ENCODE assay signal across 13 cellular contexts in the genomic region with DNA sequence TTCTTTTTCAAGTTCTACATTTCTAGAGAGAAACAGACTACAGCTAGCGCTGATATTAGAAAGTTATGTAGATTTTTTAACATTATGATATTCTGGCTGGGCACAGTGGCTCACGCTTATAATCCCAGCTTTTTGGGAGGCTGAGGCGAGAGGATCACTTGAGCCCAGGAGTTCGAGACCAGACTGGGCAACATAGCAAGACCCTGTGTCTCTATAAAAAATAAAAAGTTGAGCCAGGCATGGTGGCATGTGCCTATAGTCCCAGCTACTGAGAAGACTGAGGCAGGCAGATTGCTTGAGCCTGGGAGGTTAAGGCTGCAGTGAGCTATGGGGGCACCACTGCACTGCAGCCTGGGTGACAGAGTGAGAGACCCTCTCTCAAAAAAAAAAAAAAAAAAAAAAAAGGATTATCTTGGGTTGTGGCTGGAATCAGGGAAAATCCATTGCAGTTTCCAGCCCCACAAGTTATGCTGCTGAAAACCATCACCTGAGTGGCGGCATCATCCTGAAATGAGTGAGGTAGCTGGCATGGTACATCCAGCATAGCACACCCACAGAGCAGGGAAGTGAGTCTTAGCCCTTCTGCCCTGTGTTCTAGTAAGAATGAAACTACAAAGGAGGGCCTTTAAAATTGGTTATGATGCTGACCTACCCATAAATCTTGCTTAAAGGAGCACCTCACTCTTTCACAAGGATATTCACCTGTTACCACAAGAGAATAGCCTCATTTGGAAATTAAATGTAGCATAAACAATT.
DNase-seq lines count a peak whose midpoint lies in the region; ATAC-seq and TF ChIP-seq lines count a peak whose summit lies in the region.
"Had no signal": no experiment of that assay in that cellular context is flagged by ENCODE, and none has a peak within 500 bp of the region (broad histone marks: within the 10 kb centered on the region; RNA-seq: fewer than 3 reads in every experiment).

No MANE protein-coding gene starts in this region.

- peaks cover 54% of the 10 kb centered on the region for H3K79me1 ChIP-seq in trophoblast cell (ENCODE audit: low read length)

- H2BK120ac ChIP-seq in trophoblast cell (ENCODE audit: insufficient read depth, low read length, poor library complexity) = peak overlapping the region; percentile 91

- no peak for DNase-seq in activated CD4-positive, CD25-positive, alpha-beta regulatory T cell treated with anti-CD3 and anti-CD28 coated beads, Interleukin-2, amount 50 U/mL, for 72 hours
- DNase-seq in trophoblast cell = peak in 1 of 2 donors; percentile 9
- DNase-seq in Ammon's horn (ENCODE audit: low spot score) = no peak
- DNase-seq in NCI-H2081 (lab: John Stamatoyannopoulos, UW) = no peak
- DNase-seq in NCI-H1105 (lab: John Stamatoyannopoulos, UW) = no peak
- DNase-seq: 8988T, erythroblast, GF-D8, left ventricle myocardium inferior, SW 1271 had no signal

- H3K23ac ChIP-seq in trophoblast cell (ENCODE audit: low read length) = no peak overlapping the region

- H3K4me1 ChIP-seq in KMS-11 (ENCODE audit: low read depth, poor library complexity, severe bottlenecking) (peaks cover 21% of the 10 kb centered on the region), trophoblast cell (ENCODE audit: control insufficient read depth in 1 of 2, insufficient read depth in 2 of 2, low read length in 2 of 2) (peaks cover 31% of the 10 kb centered on the region in 2 experiments)

- H3K36me3 ChIP-seq in KMS-11 (ENCODE audit: insufficient read depth) (no peaks in the 10 kb centered on the region), trophoblast cell (ENCODE audit: control insufficient read depth in 1 of 2, insufficient read depth in 2 of 2, low read length in 2 of 2) (no peaks in the 10 kb centered on the region)
- H3K36me3 ChIP-seq: left ventricle myocardium inferior had no signal

- no CpG with 5 or more reads among the region's 5 CpGs for WGBS in trophoblast cell (ENCODE audit: extremely low coverage, insufficient coverage, insufficient read length)

- peak overlapping the region; percentile 86 for H2AK5ac ChIP-seq in trophoblast cell (ENCODE audit: low read length)

- peak; percentile 68 for ATAC-seq in activated CD4-positive, CD25-positive, alpha-beta regulatory T cell treated with anti-CD3 and anti-CD28 coated beads, Interleukin-2, amount 50 U/mL, for 24 hours
- peak; percentile 58 for ATAC-seq in GM21737 (IDR thresholded peaks at IDR 0.05; ENCODE audit: unreplicated experiment)

- no peaks in the 10 kb centered on the region for H3K79me2 ChIP-seq in KMS-11 (ENCODE audit: insufficient read depth, low read depth)
- H3K79me2 ChIP-seq in trophoblast cell (ENCODE audit: control insufficient read depth, insufficient read depth, low read length, poor library complexity) = peaks cover 20% of the 10 kb centered on the region

- H3K4me3 ChIP-seq in KMS-11 (IDR thresholded peaks at IDR 0.05; ENCODE audit: insufficient read depth, low read depth, low read length) = no peak overlapping the region
- no peak overlapping the region for H3K4me3 ChIP-seq in trophoblast cell (ENCODE audit: low read depth, low read length)
- H3K4me3 ChIP-seq: left ventricle myocardium inferior had no signal

- no peak overlapping the region; the same call in 1 of the 2 replicates for H3K4me2 ChIP-seq in KMS-11
- H3K4me2 ChIP-seq in trophoblast cell (ENCODE audit: low read length) = no peak overlapping the region

- H3K27ac ChIP-seq in KMS-11 (peak overlapping the region; percentile 16; the same call in 1 of the 2 replicates), trophoblast cell (ENCODE audit: low read depth, low read length) (peak overlapping the region; percentile 92)
- H3K27ac ChIP-seq: left ventricle myocardium inferior had no signal

- H2BK5ac ChIP-seq in trophoblast cell (ENCODE audit: low read depth, low read length, poor library complexity) = peak overlapping the region; percentile 96

- no peak for TF ChIP-seq CTCF in KMS-11 (conservative IDR thresholded peaks at IDR 0.05; ENCODE audit: low read depth, low read length)

- H3K14ac ChIP-seq in trophoblast cell (ENCODE audit: low read length) = peak overlapping the region; percentile 87

- peak overlapping the region; percentile 22 for H4K8ac ChIP-seq in trophoblast cell (ENCODE audit: low read depth, low read length)

- no peaks in the 10 kb centered on the region for H4K20me1 ChIP-seq in KMS-11 (ENCODE audit: insufficient read depth)

- no peaks in the 10 kb centered on the region for H3K27me3 ChIP-seq in KMS-11 (ENCODE audit: insufficient read depth, low read depth)
- H3K27me3 ChIP-seq in trophoblast cell (ENCODE audit: insufficient read depth, low read length) = no peaks in the 10 kb centered on the region

- H3K9ac ChIP-seq in KMS-11 (no peak overlapping the region), trophoblast cell (ENCODE audit: low read length) (no peak overlapping the region)

- peak overlapping the region; percentile 68 for H3K4ac ChIP-seq in trophoblast cell (ENCODE audit: low read depth, low read length)

- no peaks in the 10 kb centered on the region for H3K9me3 ChIP-seq in trophoblast cell (ENCODE audit: insufficient read depth, low read depth, low read length)
- H3K9me3 ChIP-seq: left ventricle myocardium inferior had no signal

- peak overlapping the region; percentile 94 for H4K91ac ChIP-seq in trophoblast cell (ENCODE audit: low read depth, low read length)

- H2BK12ac ChIP-seq in trophoblast cell (ENCODE audit: low read length) = peak overlapping the region; percentile 86

- no peak overlapping the region for H3K18ac ChIP-seq in trophoblast cell (ENCODE audit: low read length)

- no peak overlapping the region for H2AFZ ChIP-seq in KMS-11 (ENCODE audit: low read depth)
- H2AFZ ChIP-seq in trophoblast cell (ENCODE audit: insufficient read depth, low read length, poor library complexity) = no peak overlapping the region

- H4K12ac ChIP-seq in trophoblast cell (ENCODE audit: low read depth, low read length) = no peak overlapping the region
